Comparison of ENCODE assay signal across 11 cellular contexts in the genomic region with DNA sequence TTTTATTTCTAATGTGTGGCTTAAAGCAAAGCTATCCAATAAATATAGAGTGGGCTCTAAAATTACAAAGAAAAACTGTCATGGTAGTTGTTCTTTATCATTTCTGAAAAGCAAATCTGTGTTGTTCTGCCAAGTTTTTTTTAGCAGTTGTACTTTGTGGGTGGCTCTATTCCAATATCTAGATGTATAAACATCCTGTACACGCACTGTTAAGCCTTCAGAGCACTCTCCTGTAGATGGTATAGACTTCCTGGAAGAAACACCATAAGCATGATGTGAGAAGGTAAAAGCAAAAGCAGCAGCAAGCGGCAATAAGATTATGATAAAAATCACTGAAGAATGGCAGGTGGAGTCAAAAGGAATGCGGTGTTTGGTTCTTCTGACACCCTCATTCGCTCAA.
"Had no signal": no experiment of that assay in that cellular context is flagged by ENCODE, and none has a peak within 500 bp of the region (broad histone marks: within the 10 kb centered on the region; RNA-seq: fewer than 3 reads in every experiment).

No MANE protein-coding gene starts in this region.

- H3K36me3 ChIP-seq: gastroesophageal sphincter, tibial artery had no signal

- DNase-seq: activated CD4-positive, alpha-beta T cell treated with anti-CD3 and anti-CD28 coated beads, Interleukin-2, amount 50 U/mL, for 1 hour; activated CD4-positive, CD25-positive, alpha-beta regulatory T cell; activated naive CD4-positive, alpha-beta T cell treated with anti-CD3 and anti-CD28 coated beads, Interleukin-2, amount 10 ng/mL, durations not matched to agents 7 days and 5 days; amygdala; small intestine; tibial artery had no signal

- H3K9me3 ChIP-seq: gastroesophageal sphincter, tibial artery had no signal

- H3K27me3 Mint-ChIP-seq: activated naive CD4-positive, alpha-beta T cell treated with anti-CD3 and anti-CD28 coated beads, Interleukin-2, amount 10 ng/mL, durations not matched to agents 7 days and 5 days had no signal

- H3K4me3 ChIP-seq: gastroesophageal sphincter, tibial artery had no signal

- ATAC-seq: gastroesophageal sphincter, SK-N-SH treated with all-trans-retinoic acid at 6 μM for 48 hours had no signal

- H3K27me3 ChIP-seq: gastroesophageal sphincter, tibial artery had no signal

- H3K9me3 Mint-ChIP-seq: activated naive CD4-positive, alpha-beta T cell treated with anti-CD3 and anti-CD28 coated beads, Interleukin-2, amount 10 ng/mL, durations not matched to agents 7 days and 5 days; activated T-helper 2 cell treated with anti-CD3 and anti-CD28 coated beads, Interferon-gamma antibody, Interleukin-2, Interleukin-4, amounts not matched to agents 10 μg/mL and 5 μg/mL and 100 μg/mL, durations not matched to agents 14 hours and 24 hours and 36 hours; neural crest cell; T-helper 1 cell treated with Interleukin-12 subunit alpha and Interleukin-12 subunit beta and Interleukin-4 antibody, amounts not matched to agents 30 μg/mL and 1 μg/mL, for 36 hours had no signal

- H3K4me1 Mint-ChIP-seq: neural crest cell had no signal

- H3K27ac Mint-ChIP-seq: activated naive CD4-positive, alpha-beta T cell treated with anti-CD3 and anti-CD28 coated beads, Interleukin-2, amount 10 ng/mL, durations not matched to agents 7 days and 5 days; activated T-helper 2 cell treated with anti-CD3 and anti-CD28 coated beads, Interferon-gamma antibody, Interleukin-2, Interleukin-4, amounts not matched to agents 10 μg/mL and 5 μg/mL and 100 μg/mL, durations not matched to agents 14 hours and 24 hours and 36 hours; T-helper 1 cell treated with Interleukin-12 subunit alpha and Interleukin-12 subunit beta and Interleukin-4 antibody, amounts not matched to agents 30 μg/mL and 1 μg/mL, for 36 hours had no signal

- H3K36me3 Mint-ChIP-seq: activated naive CD4-positive, alpha-beta T cell treated with anti-CD3 and anti-CD28 coated beads, Interleukin-2, amount 10 ng/mL, durations not matched to agents 7 days and 5 days had no signal

- H3K4me3 Mint-ChIP-seq: activated naive CD4-positive, alpha-beta T cell treated with anti-CD3 and anti-CD28 coated beads, Interleukin-2, amount 10 ng/mL, durations not matched to agents 7 days and 5 days; neural crest cell; T-helper 1 cell treated with Interleukin-12 subunit alpha and Interleukin-12 subunit beta and Interleukin-4 antibody, amounts not matched to agents 30 μg/mL and 1 μg/mL, for 36 hours had no signal

- H3K27ac ChIP-seq: tibial artery had no signal
